In genomic region chr5:115838885-115839518, GRCh38 we compare ENCODE assay signal across 1 cellular context.
TF ChIP-seq lines count a peak whose summit lies in the region.

No MANE protein-coding gene starts in this region.

TF ChIP-seq in GM23338, 12 proteins besides CTCF, POLR2A, EP300 and RAD21:
- TF ChIP-seq, protein P1, sequence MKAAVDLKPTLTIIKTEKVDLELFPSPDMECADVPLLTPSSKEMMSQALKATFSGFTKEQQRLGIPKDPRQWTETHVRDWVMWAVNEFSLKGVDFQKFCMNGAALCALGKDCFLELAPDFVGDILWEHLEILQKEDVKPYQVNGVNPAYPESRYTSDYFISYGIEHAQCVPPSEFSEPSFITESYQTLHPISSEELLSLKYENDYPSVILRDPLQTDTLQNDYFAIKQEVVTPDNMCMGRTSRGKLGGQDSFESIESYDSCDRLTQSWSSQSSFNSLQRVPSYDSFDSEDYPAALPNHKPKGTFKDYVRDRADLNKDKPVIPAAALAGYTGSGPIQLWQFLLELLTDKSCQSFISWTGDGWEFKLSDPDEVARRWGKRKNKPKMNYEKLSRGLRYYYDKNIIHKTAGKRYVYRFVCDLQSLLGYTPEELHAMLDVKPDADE (IDR thresholded peaks at IDR 0.05) = no peak
- TF ChIP-seq CREB1 (CRISPR knock-in tag; IDR thresholded peaks at IDR 0.05; ENCODE audit: low read depth) (no peak), REST (IDR thresholded peaks at IDR 0.05; ENCODE audit: unreplicated experiment) (no peak), EZH2 (IDR thresholded peaks at IDR 0.05; ENCODE audit: low read depth, unreplicated experiment) (no peak), JUNB (IDR thresholded peaks at IDR 0.05; ENCODE audit: unreplicated experiment) (no peak), POLR2AphosphoS5 (IDR thresholded peaks at IDR 0.05; ENCODE audit: low read depth) (no peak), ZNF114 (CRISPR knock-in tag; IDR thresholded peaks at IDR 0.05) (no peak), ZNF331 (CRISPR knock-in tag; IDR thresholded peaks at IDR 0.05; ENCODE audit: low read depth) (no peak), STAT1 (IDR thresholded peaks at IDR 0.05; ENCODE audit: unreplicated experiment) (no peak), NANOG (IDR thresholded peaks at IDR 0.05; ENCODE audit: borderline replicate concordance) (no peak), EZH2phosphoT487 (IDR thresholded peaks at IDR 0.05; ENCODE audit: unreplicated experiment) (no peak)
- TF ChIP-seq, protein P2, sequence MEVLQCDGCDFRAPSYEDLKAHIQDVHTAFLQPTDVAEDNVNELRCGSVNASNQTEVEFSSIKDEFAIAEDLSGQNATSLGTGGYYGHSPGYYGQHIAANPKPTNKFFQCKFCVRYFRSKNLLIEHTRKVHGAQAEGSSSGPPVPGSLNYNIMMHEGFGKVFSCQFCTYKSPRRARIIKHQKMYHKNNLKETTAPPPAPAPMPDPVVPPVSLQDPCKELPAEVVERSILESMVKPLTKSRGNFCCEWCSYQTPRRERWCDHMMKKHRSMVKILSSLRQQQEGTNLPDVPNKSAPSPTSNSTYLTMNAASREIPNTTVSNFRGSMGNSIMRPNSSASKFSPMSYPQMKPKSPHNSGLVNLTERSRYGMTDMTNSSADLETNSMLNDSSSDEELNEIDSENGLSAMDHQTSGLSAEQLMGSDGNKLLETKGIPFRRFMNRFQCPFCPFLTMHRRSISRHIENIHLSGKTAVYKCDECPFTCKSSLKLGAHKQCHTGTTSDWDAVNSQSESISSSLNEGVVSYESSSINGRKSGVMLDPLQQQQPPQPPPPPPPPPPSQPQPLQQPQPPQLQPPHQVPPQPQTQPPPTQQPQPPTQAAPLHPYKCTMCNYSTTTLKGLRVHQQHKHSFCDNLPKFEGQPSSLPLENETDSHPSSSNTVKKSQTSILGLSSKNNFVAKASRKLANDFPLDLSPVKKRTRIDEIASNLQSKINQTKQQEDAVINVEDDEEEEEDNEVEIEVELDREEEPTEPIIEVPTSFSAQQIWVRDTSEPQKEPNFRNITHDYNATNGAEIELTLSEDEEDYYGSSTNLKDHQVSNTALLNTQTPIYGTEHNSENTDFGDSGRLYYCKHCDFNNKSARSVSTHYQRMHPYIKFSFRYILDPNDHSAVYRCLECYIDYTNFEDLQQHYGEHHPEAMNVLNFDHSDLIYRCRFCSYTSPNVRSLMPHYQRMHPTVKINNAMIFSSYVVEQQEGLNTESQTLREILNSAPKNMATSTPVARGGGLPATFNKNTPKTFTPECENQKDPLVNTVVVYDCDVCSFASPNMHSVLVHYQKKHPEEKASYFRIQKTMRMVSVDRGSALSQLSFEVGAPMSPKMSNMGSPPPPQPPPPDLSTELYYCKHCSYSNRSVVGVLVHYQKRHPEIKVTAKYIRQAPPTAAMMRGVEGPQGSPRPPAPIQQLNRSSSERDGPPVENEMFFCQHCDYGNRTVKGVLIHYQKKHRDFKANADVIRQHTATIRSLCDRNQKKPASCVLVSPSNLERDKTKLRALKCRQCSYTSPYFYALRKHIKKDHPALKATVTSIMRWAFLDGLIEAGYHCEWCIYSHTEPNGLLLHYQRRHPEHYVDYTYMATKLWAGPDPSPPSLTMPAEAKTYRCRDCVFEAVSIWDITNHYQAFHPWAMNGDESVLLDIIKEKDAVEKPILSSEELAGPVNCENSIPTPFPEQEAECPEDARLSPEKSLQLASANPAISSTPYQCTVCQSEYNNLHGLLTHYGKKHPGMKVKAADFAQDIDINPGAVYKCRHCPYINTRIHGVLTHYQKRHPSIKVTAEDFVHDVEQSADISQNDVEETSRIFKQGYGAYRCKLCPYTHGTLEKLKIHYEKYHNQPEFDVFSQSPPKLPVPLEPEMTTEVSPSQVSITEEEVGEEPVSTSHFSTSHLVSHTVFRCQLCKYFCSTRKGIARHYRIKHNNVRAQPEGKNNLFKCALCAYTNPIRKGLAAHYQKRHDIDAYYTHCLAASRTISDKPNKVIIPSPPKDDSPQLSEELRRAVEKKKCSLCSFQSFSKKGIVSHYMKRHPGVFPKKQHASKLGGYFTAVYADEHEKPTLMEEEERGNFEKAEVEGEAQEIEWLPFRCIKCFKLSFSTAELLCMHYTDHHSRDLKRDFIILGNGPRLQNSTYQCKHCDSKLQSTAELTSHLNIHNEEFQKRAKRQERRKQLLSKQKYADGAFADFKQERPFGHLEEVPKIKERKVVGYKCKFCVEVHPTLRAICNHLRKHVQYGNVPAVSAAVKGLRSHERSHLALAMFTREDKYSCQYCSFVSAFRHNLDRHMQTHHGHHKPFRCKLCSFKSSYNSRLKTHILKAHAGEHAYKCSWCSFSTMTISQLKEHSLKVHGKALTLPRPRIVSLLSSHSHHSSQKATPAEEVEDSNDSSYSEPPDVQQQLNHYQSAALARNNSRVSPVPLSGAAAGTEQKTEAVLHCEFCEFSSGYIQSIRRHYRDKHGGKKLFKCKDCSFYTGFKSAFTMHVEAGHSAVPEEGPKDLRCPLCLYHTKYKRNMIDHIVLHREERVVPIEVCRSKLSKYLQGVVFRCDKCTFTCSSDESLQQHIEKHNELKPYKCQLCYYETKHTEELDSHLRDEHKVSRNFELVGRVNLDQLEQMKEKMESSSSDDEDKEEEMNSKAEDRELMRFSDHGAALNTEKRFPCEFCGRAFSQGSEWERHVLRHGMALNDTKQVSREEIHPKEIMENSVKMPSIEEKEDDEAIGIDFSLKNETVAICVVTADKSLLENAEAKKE (CRISPR knock-in tag; IDR thresholded peaks at IDR 0.05) = no peak
TF ChIP-seq in GM23338: peak in this region for 0.
